14 cellular contexts compared by ENCODE assay signal in the genomic region with DNA sequence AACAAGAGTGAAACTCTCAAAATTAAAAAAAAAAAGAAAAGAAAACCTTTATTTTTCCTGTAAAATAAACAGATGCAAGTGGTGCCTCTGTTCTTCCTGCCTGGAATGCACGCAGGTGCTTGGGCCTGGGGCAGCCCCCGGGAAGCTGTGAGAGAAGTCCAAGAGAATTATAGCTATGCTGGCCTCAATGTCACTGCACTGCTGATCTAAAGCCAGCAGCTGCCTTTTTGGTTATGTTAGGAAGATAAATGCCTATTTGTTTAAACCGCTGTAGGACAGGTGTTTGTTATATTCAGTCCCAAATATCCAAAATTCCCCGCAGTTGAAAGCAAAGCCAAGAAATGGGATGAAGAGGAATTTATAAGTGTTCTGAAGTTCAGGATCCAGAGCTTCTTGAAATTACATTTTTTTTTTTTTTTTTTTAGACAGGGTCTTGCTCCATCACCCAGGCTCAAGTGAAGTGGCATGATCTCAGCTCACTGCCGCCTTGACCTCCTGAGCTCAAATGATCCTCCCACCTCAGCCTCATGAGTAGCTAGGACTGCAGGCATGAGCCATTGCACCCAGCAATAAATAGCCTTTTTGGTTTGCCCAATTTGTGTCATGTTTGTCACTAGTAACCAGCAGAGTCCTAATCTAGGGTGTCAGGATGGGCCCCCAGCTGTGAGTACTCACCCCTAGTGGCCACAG. TPM values are rescaled to one million over a fixed set of nuclear protein-coding genes. Genes with fewer than 3 reads are reported as not detected.
DNase-seq lines count a peak whose midpoint lies in the region; ATAC-seq and TF ChIP-seq lines count a peak whose summit lies in the region.
"Had no signal": no experiment of that assay in that cellular context is flagged by ENCODE, and none has a peak within 500 bp of the region (broad histone marks: within the 10 kb centered on the region; RNA-seq: fewer than 3 reads in every experiment).

No MANE protein-coding gene starts in this region.

- H3K36me3 ChIP-seq in CD4-positive, alpha-beta memory T cell (ENCODE audit: insufficient read depth, low read length): no peaks in the 10 kb centered on the region
- H3K36me3 ChIP-seq in Karpas-422 (ENCODE audit: insufficient read depth, low read length) (no peaks in the 10 kb centered on the region; the same call in 1 of the 2 replicates), colonic mucosa (no peaks in the 10 kb centered on the region)

- ATAC-seq in activated CD8-positive, alpha-beta T cell treated with anti-CD3 and anti-CD28 coated beads, Interleukin-2, amount 10 ng/mL, durations not matched to agents 7 days and 5 days: no peak
- ATAC-seq in natural killer cell treated with Interleukin-12 subunit alpha and Interleukin-12 subunit beta and Interleukin-15 and Interleukin-18, amount 100 ng/mL, for 72 hours: no peak
- ATAC-seq: left lobe of liver had no signal

- no peak overlapping the region for H3K27ac ChIP-seq in CD4-positive, alpha-beta memory T cell (ENCODE audit: low read depth, low read length)
- H3K27ac ChIP-seq in Karpas-422 (ENCODE audit: low read length) (no peak overlapping the region), colonic mucosa (no peak overlapping the region)
- H3K27ac ChIP-seq: C4-2B, SK-N-MC had no signal

- peaks cover 22% of the 10 kb centered on the region for H3K79me2 ChIP-seq in Karpas-422 (ENCODE audit: low read length)

- peak overlapping the region in 1 of 8 donors; percentile 61 for H3K4me3 Mint-ChIP-seq in CD4-positive, alpha-beta memory T cell
- H3K4me3 Mint-ChIP-seq in activated CD8-positive, alpha-beta T cell treated with anti-CD3 and anti-CD28 coated beads, Interleukin-2, amount 10 ng/mL, durations not matched to agents 7 days and 5 days: no peak overlapping the region
- no peak overlapping the region for H3K4me3 Mint-ChIP-seq in natural killer cell treated with Interleukin-12 subunit alpha and Interleukin-12 subunit beta and Interleukin-15 and Interleukin-18, amount 100 ng/mL, for 72 hours

- no peaks in the 10 kb centered on the region for H3K27me3 Mint-ChIP-seq in CD4-positive, alpha-beta memory T cell
- no peaks in the 10 kb centered on the region for H3K27me3 Mint-ChIP-seq in activated CD8-positive, alpha-beta T cell treated with anti-CD3 and anti-CD28 coated beads, Interleukin-2, amount 10 ng/mL, durations not matched to agents 7 days and 5 days (ENCODE audit: low read depth)
- H3K27me3 Mint-ChIP-seq in natural killer cell treated with Interleukin-12 subunit alpha and Interleukin-12 subunit beta and Interleukin-15 and Interleukin-18, amount 100 ng/mL, for 72 hours: no peaks in the 10 kb centered on the region

- H3K36me3 Mint-ChIP-seq in CD4-positive, alpha-beta memory T cell: peaks cover 5 to 28% of the 10 kb centered on the region in 2 donors
- peaks cover 30% of the 10 kb centered on the region for H3K36me3 Mint-ChIP-seq in activated CD8-positive, alpha-beta T cell treated with anti-CD3 and anti-CD28 coated beads, Interleukin-2, amount 10 ng/mL, durations not matched to agents 7 days and 5 days (ENCODE audit: low read depth)
- no peaks in the 10 kb centered on the region for H3K36me3 Mint-ChIP-seq in natural killer cell treated with Interleukin-12 subunit alpha and Interleukin-12 subunit beta and Interleukin-15 and Interleukin-18, amount 100 ng/mL, for 72 hours

- H3K4me1 ChIP-seq in CD4-positive, alpha-beta memory T cell (ENCODE audit: insufficient read depth, low read length): peaks cover 52% of the 10 kb centered on the region
- H3K4me1 ChIP-seq in Karpas-422 (ENCODE audit: low read length) (peaks cover 24% of the 10 kb centered on the region), colonic mucosa (peaks cover 5% of the 10 kb centered on the region)

- CTCF ChIA-PET in CD4-positive, alpha-beta memory T cell (lab: Charles Lee; ENCODE audit: partially characterized antibody): interaction anchor here (0.8 to 4.6 kb wide), 5 partner anchors 12 to 55 kb away, joined by 3 to 52 read pairs (median 3); a partner anchor contains a TSS
- CTCF ChIA-PET in activated CD8-positive, alpha-beta T cell treated with anti-CD3 and anti-CD28 coated beads, Interleukin-2, amount 10 ng/mL, durations not matched to agents 7 days and 5 days (lab: Charles Lee): interaction anchor here (0.5 to 5.0 kb wide), 7 partner anchors 12 to 55 kb away, joined by 3 to 56 read pairs (median 3); a partner anchor contains a TSS

- H3K4me2 ChIP-seq in Karpas-422 (ENCODE audit: low read depth, low read length, poor library complexity, severe bottlenecking): no peak overlapping the region

- H3K4me3 ChIP-seq in CD4-positive, alpha-beta memory T cell (ENCODE audit: low read length in 2 of 2): no peak overlapping the region
- H3K4me3 ChIP-seq in Karpas-422 (ENCODE audit: low read length) (no peak overlapping the region), colonic mucosa (no peak overlapping the region)
- H3K4me3 ChIP-seq: SK-N-MC had no signal

- TF ChIP-seq CTCF in colonic mucosa (IDR thresholded peaks at IDR 0.05): no peak

- peak overlapping the region in 6 of 7 donors; percentile 50 to 97 (median 84) for H3K27ac Mint-ChIP-seq in CD4-positive, alpha-beta memory T cell
- H3K27ac Mint-ChIP-seq in activated CD8-positive, alpha-beta T cell treated with anti-CD3 and anti-CD28 coated beads, Interleukin-2, amount 10 ng/mL, durations not matched to agents 7 days and 5 days: peak overlapping the region; percentile 39
- peak overlapping the region; percentile 98 for H3K27ac Mint-ChIP-seq in natural killer cell treated with Interleukin-12 subunit alpha and Interleukin-12 subunit beta and Interleukin-15 and Interleukin-18, amount 100 ng/mL, for 72 hours

- POLR2A ChIA-PET in CD4-positive, alpha-beta memory T cell (lab: Charles Lee; ENCODE audit: partially characterized antibody): interaction anchor here (0.5 to 3.8 kb wide), 6 partner anchors 10 to 661 kb away, joined by 3 to 30 read pairs (median 3); a partner anchor contains a TSS
- POLR2A ChIA-PET in activated CD8-positive, alpha-beta T cell treated with anti-CD3 and anti-CD28 coated beads, Interleukin-2, amount 10 ng/mL, durations not matched to agents 7 days and 5 days (lab: Charles Lee): interaction anchor here (1.1 to 1.5 kb wide), 3 partner anchors 18 to 32 kb away, joined by 3 to 4 read pairs (median 4); no protein-coding TSS in a partner anchor

- H3K9me3 Mint-ChIP-seq in CD4-positive, alpha-beta memory T cell: no peaks in the 10 kb centered on the region
- H3K9me3 Mint-ChIP-seq in activated CD8-positive, alpha-beta T cell treated with anti-CD3 and anti-CD28 coated beads, Interleukin-2, amount 10 ng/mL, durations not matched to agents 7 days and 5 days (ENCODE audit: insufficient read depth): no peaks in the 10 kb centered on the region
- H3K9me3 Mint-ChIP-seq in natural killer cell treated with Interleukin-12 subunit alpha and Interleukin-12 subunit beta and Interleukin-15 and Interleukin-18, amount 100 ng/mL, for 72 hours: no peaks in the 10 kb centered on the region

- no peaks in the 10 kb centered on the region for H4K20me1 ChIP-seq in Karpas-422 (ENCODE audit: insufficient read depth, low read depth, low read length)

- H3K4me1 Mint-ChIP-seq in CD4-positive, alpha-beta memory T cell: peaks cover 21 to 52% (median 36%) of the 10 kb centered on the region in 4 donors
- peaks cover 44% of the 10 kb centered on the region for H3K4me1 Mint-ChIP-seq in activated CD8-positive, alpha-beta T cell treated with anti-CD3 and anti-CD28 coated beads, Interleukin-2, amount 10 ng/mL, durations not matched to agents 7 days and 5 days (ENCODE audit: low read depth)
- H3K4me1 Mint-ChIP-seq in natural killer cell treated with Interleukin-12 subunit alpha and Interleukin-12 subunit beta and Interleukin-15 and Interleukin-18, amount 100 ng/mL, for 72 hours (ENCODE audit: low read depth in 2 of 2): peaks cover 20 to 23% of the 10 kb centered on the region in 2 donors

- H3K9me3 ChIP-seq in CD4-positive, alpha-beta memory T cell (ENCODE audit: control insufficient read depth in 1 of 2, low read length in 2 of 2): no peaks in the 10 kb centered on the region
- H3K9me3 ChIP-seq in Karpas-422 (ENCODE audit: low read length) (no peaks in the 10 kb centered on the region), colonic mucosa (no peaks in the 10 kb centered on the region)

- H3K9ac ChIP-seq in Karpas-422 (ENCODE audit: low read length) (0 out of 2 replicates have a peak overlapping the region, but pooled peaks have one; percentile 3), colonic mucosa (ENCODE audit: low read depth in 2 of 2, low read length in 2 of 2) (no peak overlapping the region)

- no peak for DNase-seq in CD4-positive, alpha-beta memory T cell
- DNase-seq in Karpas-422: no peak
- no peak for DNase-seq in activated CD8-positive, alpha-beta T cell treated with anti-CD3 and anti-CD28 coated beads, Interleukin-2, amount 10 ng/mL, durations not matched to agents 7 days and 5 days
- DNase-seq in natural killer cell treated with Interleukin-12 subunit alpha and Interleukin-12 subunit beta and Interleukin-15 and Interleukin-18, amount 100 ng/mL, for 72 hours (ENCODE audit: low spot score): no peak
- no peak for DNase-seq in ureter (ENCODE audit: low spot score)
- DNase-seq in colonic mucosa: no peak
- no peak for DNase-seq in NCI-H226
- DNase-seq: central memory CD4-positive, alpha-beta T cell; foreskin fibroblast; NCI-H446 had no signal

- intact Hi-C loops in CD4-positive, alpha-beta memory T cell (cut with micrococcal nuclease): no loop called here
- intact Hi-C loops in colonic mucosa (cut with DNase I): no loop called here

- H2AFZ ChIP-seq in Karpas-422 (ENCODE audit: low read length): no peak overlapping the region

- H3K27me3 ChIP-seq in CD4-positive, alpha-beta memory T cell (ENCODE audit: insufficient read depth, low read length): no peaks in the 10 kb centered on the region
- H3K27me3 ChIP-seq in Karpas-422 (ENCODE audit: low read length) (no peaks in the 10 kb centered on the region), colonic mucosa (no peaks in the 10 kb centered on the region)

- H3K9me2 ChIP-seq in Karpas-422 (replicated peaks; ENCODE audit: insufficient read depth, low read length): no peaks in the 10 kb centered on the region

RNA-seq across cellular contexts. Expression of a gene that starts 2.3 kb away (rescaled TPM):
- total RNA-seq in CD4-positive, alpha-beta memory T cell: 10 to 100 TPM; 64.4 to 65.9 TPM
- 10 to 100 TPM; 20.9 to 53.3 TPM for polyA plus RNA-seq in CD4-positive, alpha-beta memory T cell
- 69.3 and 77.5 TPM in 2 replicates for total RNA-seq in Karpas-422 (2014; rRNA removed; shearing (Covaris generic); ENCODE audit: low replicate concordance)
- total RNA-seq in activated CD8-positive, alpha-beta T cell treated with anti-CD3 and anti-CD28 coated beads, Interleukin-2, amount 10 ng/mL, durations not matched to agents 7 days and 5 days: 10 to 100 TPM; 58.9 to 63.5 TPM
- 10 to 100 TPM; 58.1 to 63.8 TPM for total RNA-seq in natural killer cell treated with Interleukin-12 subunit alpha and Interleukin-12 subunit beta and Interleukin-15 and Interleukin-18, amount 100 ng/mL, for 72 hours
- 14.1 TPM for total RNA-seq in ureter
- total RNA-seq in colonic mucosa: 1 to 10 TPM; 3.6 to 5.1 TPM

RNA-seq across cellular contexts. Expression of a gene that starts 23.6 kb away (rescaled TPM):
- total RNA-seq in CD4-positive, alpha-beta memory T cell: 10 to 100 TPM; 47.0 to 50.0 TPM
- polyA plus RNA-seq in CD4-positive, alpha-beta memory T cell: 10 to 100 TPM; 39.0 to 51.7 TPM
- 19.5 and 24.7 TPM in 2 replicates for total RNA-seq in Karpas-422 (2014; rRNA removed; shearing (Covaris generic); ENCODE audit: low replicate concordance)
- total RNA-seq in activated CD8-positive, alpha-beta T cell treated with anti-CD3 and anti-CD28 coated beads, Interleukin-2, amount 10 ng/mL, durations not matched to agents 7 days and 5 days: 10 to 100 TPM; 36.4 to 40.3 TPM
- total RNA-seq in natural killer cell treated with Interleukin-12 subunit alpha and Interleukin-12 subunit beta and Interleukin-15 and Interleukin-18, amount 100 ng/mL, for 72 hours: 10 to 100 TPM; 60.9 to 87.3 TPM
- total RNA-seq in ureter: 31.8 TPM
- 10 to 100 TPM; 28.0 to 32.9 TPM for total RNA-seq in colonic mucosa

RNA-seq across cellular contexts. Expression of a gene that starts 24.0 kb away (rescaled TPM):
- 10 to 100 TPM; 23.9 to 26.0 TPM for total RNA-seq in CD4-positive, alpha-beta memory T cell
- 10 to 100 TPM in 1 of 2 donors, 1 to 10 TPM in 1; 7.2 to 15.2 TPM for polyA plus RNA-seq in CD4-positive, alpha-beta memory T cell
- 13.5 and 18.7 TPM in 2 replicates for total RNA-seq in Karpas-422 (2014; rRNA removed; shearing (Covaris generic); ENCODE audit: low replicate concordance)
- 10 to 100 TPM; 31.9 to 36.6 TPM for total RNA-seq in activated CD8-positive, alpha-beta T cell treated with anti-CD3 and anti-CD28 coated beads, Interleukin-2, amount 10 ng/mL, durations not matched to agents 7 days and 5 days
- total RNA-seq in natural killer cell treated with Interleukin-12 subunit alpha and Interleukin-12 subunit beta and Interleukin-15 and Interleukin-18, amount 100 ng/mL, for 72 hours: 100 to 1,000 TPM; 106 to 108 TPM
- 20.0 TPM for total RNA-seq in ureter
- total RNA-seq in colonic mucosa: 10 to 100 TPM; 40.7 to 52.4 TPM

RNA-seq across cellular contexts. Expression of a gene that starts 26.0 kb away (rescaled TPM):
- 100 to 1,000 TPM; 329 to 351 TPM for total RNA-seq in CD4-positive, alpha-beta memory T cell
- polyA plus RNA-seq in CD4-positive, alpha-beta memory T cell: 10 to 100 TPM; 15.2 to 76.0 TPM
- total RNA-seq in Karpas-422 (2014; rRNA removed; shearing (Covaris generic); ENCODE audit: low replicate concordance): 212 and 217 TPM in 2 replicates
- total RNA-seq in activated CD8-positive, alpha-beta T cell treated with anti-CD3 and anti-CD28 coated beads, Interleukin-2, amount 10 ng/mL, durations not matched to agents 7 days and 5 days: 100 to 1,000 TPM; 509 to 553 TPM
- 100 to 1,000 TPM; 559 to 561 TPM for total RNA-seq in natural killer cell treated with Interleukin-12 subunit alpha and Interleukin-12 subunit beta and Interleukin-15 and Interleukin-18, amount 100 ng/mL, for 72 hours
- 295 TPM for total RNA-seq in ureter
- total RNA-seq in colonic mucosa: 100 to 1,000 TPM; 305 to 418 TPM

RNA-seq across cellular contexts. Expression of a gene that starts 36.2 kb away (rescaled TPM):
- under 1 TPM; 0.42 to 0.79 TPM for total RNA-seq in CD4-positive, alpha-beta memory T cell
- not detected for polyA plus RNA-seq in CD4-positive, alpha-beta memory T cell
- total RNA-seq in Karpas-422 (2014; rRNA removed; shearing (Covaris generic); ENCODE audit: low replicate concordance): 3.1 TPM in 1 of 2 replicates, not detected in the other
- 1 to 10 TPM in 1 of 2 experiments, under 1 TPM in 1; 0.79 to 1.1 TPM for total RNA-seq in activated CD8-positive, alpha-beta T cell treated with anti-CD3 and anti-CD28 coated beads, Interleukin-2, amount 10 ng/mL, durations not matched to agents 7 days and 5 days
- 1 to 10 TPM in 1 of 2 donors, under 1 TPM in 1; 0.74 to 1.2 TPM for total RNA-seq in natural killer cell treated with Interleukin-12 subunit alpha and Interleukin-12 subunit beta and Interleukin-15 and Interleukin-18, amount 100 ng/mL, for 72 hours
- total RNA-seq in ureter (0.99 TPM), colonic mucosa (not detected)
- total RNA-seq: Daoy had no signal

Comparison
In these comparisons a context has a peak if more than half of its experiments do, and no peak if none do; other contexts are left out.
1. H3K27ac Mint-ChIP-seq: peak in every context shown above with its lines; median percentile 98 in natural killer cell treated with Interleukin-12 subunit alpha and Interleukin-12 subunit beta and Interleukin-15 and Interleukin-18, amount 100 ng/mL, for 72 hours; 84 in CD4-positive, alpha-beta memory T cell; 39 in activated CD8-positive, alpha-beta T cell treated with anti-CD3 and anti-CD28 coated beads, Interleukin-2, amount 10 ng/mL, durations not matched to agents 7 days and 5 days.